27 cellular contexts compared by ENCODE assay signal in genomic region chr5:163089926-163090325, GRCh38.
"Had no signal": no experiment of that assay in that cellular context is flagged by ENCODE, and none has a peak within 500 bp of the region (broad histone marks: within the 10 kb centered on the region; RNA-seq: fewer than 3 reads in every experiment).

No MANE protein-coding gene starts in this region.

- H3K27ac ChIP-seq: SJCRH30, SK-N-MC, WERI-Rb-1 had no signal

- DNase-seq: activated CD4-positive, alpha-beta memory T cell treated with anti-CD3 and anti-CD28 coated beads, Interleukin-2, amount 10 ng/mL, durations not matched to agents 7 days and 5 days; activated CD4-positive, alpha-beta T cell treated with anti-CD3 and anti-CD28 coated beads for 1 hour; activated CD4-positive, alpha-beta T cell treated with anti-CD3 and anti-CD28 coated beads for 48 hours; activated CD4-positive, CD25-positive, alpha-beta regulatory T cell; activated CD8-positive, alpha-beta memory T cell treated with anti-CD3 and anti-CD28 coated beads for 24 hours; activated CD8-positive, alpha-beta memory T cell treated with anti-CD3 and anti-CD28 coated beads, Interleukin-2, amount 10 ng/mL, durations not matched to agents 7 days and 5 days; activated CD8-positive, alpha-beta memory T cell treated with anti-CD3 and anti-CD28 coated beads, Interleukin-2, amount 50 U/mL, for 48 hours; activated effector memory CD4-positive, alpha-beta T cell treated with Interleukin-2 at 50 U/mL for 16 hours; activated naive CD4-positive, alpha-beta T cell treated with anti-CD3 and anti-CD28 coated beads, Interleukin-2, amount 10 ng/mL, durations not matched to agents 7 days and 5 days; activated naive CD8-positive, alpha-beta T cell treated with anti-CD3 and anti-CD28 coated beads, Interleukin-2, amount 50 U/mL, for 24 hours; activated T-cell treated with anti-CD3 and anti-CD28 coated beads, Interleukin-2, amount 50 U/mL, for 48 hours; anterior cingulate cortex; NCI-H1105 treated with DMSO at 0.1 percent for 48 hours; NCI-H1436; NCI-H187 treated with DMSO at 0.1 percent for 48 hours; NCI-H2081; NCI-H2171 treated with DMSO at 0.1 percent for 48 hours; NCI-H226; NCI-H510A treated with DMSO at 0.1 percent for 48 hours; SHP77; SJCRH30; T1000; WERI-Rb-1 had no signal

- H3K36me3 ChIP-seq: SJCRH30, WERI-Rb-1 had no signal

- H3K4me1 Mint-ChIP-seq: activated CD4-positive, alpha-beta memory T cell treated with anti-CD3 and anti-CD28 coated beads, Interleukin-2, amount 10 ng/mL, durations not matched to agents 7 days and 5 days; activated CD8-positive, alpha-beta memory T cell treated with anti-CD3 and anti-CD28 coated beads, Interleukin-2, amount 10 ng/mL, durations not matched to agents 7 days and 5 days; activated naive CD4-positive, alpha-beta T cell treated with anti-CD3 and anti-CD28 coated beads, Interleukin-2, amount 10 ng/mL, durations not matched to agents 7 days and 5 days; activated naive CD8-positive, alpha-beta T cell treated with anti-CD3 and anti-CD28 coated beads, Interleukin-2, amount 50 U/mL, for 24 hours had no signal

- H3K4me1 ChIP-seq: SJCRH30 had no signal

- H3K27ac Mint-ChIP-seq: activated CD4-positive, alpha-beta memory T cell treated with anti-CD3 and anti-CD28 coated beads, Interleukin-2, amount 10 ng/mL, durations not matched to agents 7 days and 5 days; activated CD8-positive, alpha-beta memory T cell treated with anti-CD3 and anti-CD28 coated beads, Interleukin-2, amount 10 ng/mL, durations not matched to agents 7 days and 5 days; activated naive CD4-positive, alpha-beta T cell treated with anti-CD3 and anti-CD28 coated beads, Interleukin-2, amount 10 ng/mL, durations not matched to agents 7 days and 5 days; activated naive CD8-positive, alpha-beta T cell; activated naive CD8-positive, alpha-beta T cell treated with anti-CD3 and anti-CD28 coated beads, Interleukin-2, amount 50 U/mL, for 24 hours; brain had no signal

- H3K4me3 Mint-ChIP-seq: activated CD4-positive, alpha-beta memory T cell treated with anti-CD3 and anti-CD28 coated beads, Interleukin-2, amount 10 ng/mL, durations not matched to agents 7 days and 5 days; activated CD8-positive, alpha-beta memory T cell treated with anti-CD3 and anti-CD28 coated beads, Interleukin-2, amount 10 ng/mL, durations not matched to agents 7 days and 5 days; activated naive CD4-positive, alpha-beta T cell treated with anti-CD3 and anti-CD28 coated beads, Interleukin-2, amount 10 ng/mL, durations not matched to agents 7 days and 5 days; activated naive CD8-positive, alpha-beta T cell; activated naive CD8-positive, alpha-beta T cell treated with anti-CD3 and anti-CD28 coated beads, Interleukin-2, amount 50 U/mL, for 24 hours; brain had no signal

- H3K9me3 ChIP-seq: SJCRH30 had no signal

- H3K27me3 Mint-ChIP-seq: activated CD4-positive, alpha-beta memory T cell treated with anti-CD3 and anti-CD28 coated beads, Interleukin-2, amount 10 ng/mL, durations not matched to agents 7 days and 5 days; activated CD8-positive, alpha-beta memory T cell treated with anti-CD3 and anti-CD28 coated beads, Interleukin-2, amount 10 ng/mL, durations not matched to agents 7 days and 5 days; activated naive CD4-positive, alpha-beta T cell treated with anti-CD3 and anti-CD28 coated beads, Interleukin-2, amount 10 ng/mL, durations not matched to agents 7 days and 5 days; activated naive CD8-positive, alpha-beta T cell; activated naive CD8-positive, alpha-beta T cell treated with anti-CD3 and anti-CD28 coated beads, Interleukin-2, amount 50 U/mL, for 24 hours; brain had no signal

- H3K27me3 ChIP-seq: SJCRH30 had no signal

- H3K4me3 ChIP-seq: K562, SJCRH30 had no signal

- H3K36me3 Mint-ChIP-seq: activated CD8-positive, alpha-beta memory T cell treated with anti-CD3 and anti-CD28 coated beads, Interleukin-2, amount 10 ng/mL, durations not matched to agents 7 days and 5 days; activated naive CD4-positive, alpha-beta T cell treated with anti-CD3 and anti-CD28 coated beads, Interleukin-2, amount 10 ng/mL, durations not matched to agents 7 days and 5 days; activated naive CD8-positive, alpha-beta T cell; brain had no signal

- H3K9me3 Mint-ChIP-seq: activated naive CD8-positive, alpha-beta T cell treated with anti-CD3 and anti-CD28 coated beads, Interleukin-2, amount 50 U/mL, for 24 hours; brain had no signal
